In the genomic region with DNA sequence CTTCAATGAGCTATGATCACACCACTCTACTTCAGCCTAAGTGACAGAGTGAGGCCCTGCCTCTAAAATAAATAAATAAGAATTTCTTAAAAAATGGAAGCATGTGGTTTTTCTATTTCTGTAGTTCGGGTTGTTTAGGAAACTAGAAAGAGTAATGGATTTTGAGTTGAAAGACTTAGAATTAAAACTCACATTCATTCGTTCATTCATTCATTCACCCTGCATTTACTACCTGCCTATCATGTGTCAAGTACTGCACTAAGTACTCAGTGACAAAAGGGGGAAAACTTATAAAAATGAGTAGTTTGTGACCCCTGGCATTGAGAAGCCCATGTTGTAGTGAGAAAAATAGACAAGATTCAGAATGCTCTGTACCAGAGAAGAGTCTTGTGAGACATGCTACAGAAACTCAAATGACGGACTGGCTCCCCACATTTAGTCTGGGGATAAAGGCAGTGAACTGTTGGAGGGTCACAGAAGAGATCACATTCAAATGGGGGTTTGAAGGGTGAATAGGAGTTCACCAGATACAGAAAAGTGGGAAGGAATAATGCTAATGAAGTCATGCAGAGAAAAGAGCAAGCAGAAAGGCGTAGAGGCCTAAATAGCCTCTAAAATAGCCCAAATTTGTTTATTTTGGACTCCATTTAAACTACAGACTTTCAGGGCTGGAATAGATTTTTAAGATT, we compare ENCODE assay signal across 21 cellular contexts. TPM values are rescaled to one million over a fixed set of nuclear protein-coding genes. Genes with fewer than 3 reads are reported as not detected.
DNase-seq lines count a peak whose midpoint lies in the region; ATAC-seq, FAIRE-seq and TF ChIP-seq lines count a peak whose summit lies in the region.
"Had no signal": no experiment of that assay in that cellular context is flagged by ENCODE, and none has a peak within 500 bp of the region (broad histone marks: within the 10 kb centered on the region; RNA-seq: fewer than 3 reads in every experiment).

No MANE protein-coding gene starts in this region.

- H3K9ac ChIP-seq in GM12878 (ENCODE audit: control insufficient read depth, insufficient read depth, low read length): no peak overlapping the region
- peak overlapping the region in 2 of 3 donors; percentile 17 to 55 for H3K9ac ChIP-seq in skeletal muscle tissue (ENCODE audit: low read depth in 1 of 3, low read length in 3 of 3)
- H3K9ac ChIP-seq: GM23248 had no signal

- no peaks in the 10 kb centered on the region for H4K20me1 ChIP-seq in GM12878 (ENCODE audit: control insufficient read depth, insufficient read depth)

- H3K9me3 ChIP-seq in heart right ventricle (no peaks in the 10 kb centered on the region), GM12878 (replicated peaks; ENCODE audit: control insufficient read depth, insufficient read depth, low read length) (no peaks in the 10 kb centered on the region), right cardiac atrium (ENCODE audit: control insufficient read depth, low read length) (no peaks in the 10 kb centered on the region), skeletal muscle tissue (ENCODE audit: control insufficient read depth in 3 of 3, low read length in 3 of 3) (no peaks in the 10 kb centered on the region)
- H3K9me3 ChIP-seq: BE2C, Caco-2, HAP-1 had no signal

- TF ChIP-seq CTCF in heart right ventricle (IDR thresholded peaks at IDR 0.05) (no peak), GM12878 (IDR thresholded peaks at IDR 0.05 in 2 of 3, conservative IDR thresholded peaks at IDR 0.05 in 1 of 3; ENCODE audit: control insufficient read depth in 2 of 3, extremely low read depth in 1 of 3, insufficient read depth in 1 of 3, low read depth in 3 of 3, low read length in 3 of 3) (no peak)

- no peak overlapping the region for H3K4me2 ChIP-seq in GM12878 (ENCODE audit: control insufficient read depth, insufficient read depth)

- no peak for TF ChIP-seq EP300 in GM12878 (IDR thresholded peaks at IDR 0.05; ENCODE audit: borderline replicate concordance in 1 of 2, control insufficient read depth in 1 of 2, low read depth in 2 of 2, low read length in 2 of 2)

- H3K4me3 ChIP-seq in heart right ventricle (peak overlapping the region in 1 of 10 donors; percentile 3), GM12878 (no peak overlapping the region), right cardiac atrium (ENCODE audit: low read length) (no peak overlapping the region), skeletal muscle tissue (ENCODE audit: low read length in 3 of 3) (peak overlapping the region in 1 of 3 donors; percentile 3)
- H3K4me3 ChIP-seq: GM23248, HAP-1 had no signal

- no TSS peak for BruUV-seq in GM12878 (replicated peaks; lab: Mats Ljungman, UMichigan)

- no peak for FAIRE-seq in GM12878 (lab: Jason Lieb, UNC)
- FAIRE-seq: A204.1, D721Med, G401.6, GM12892, GM18507 had no signal

- no peaks in the 10 kb centered on the region for H3K27me3 ChIP-seq in heart right ventricle
- H3K27me3 ChIP-seq in GM12878 (replicated peaks in 1 of 2; ENCODE audit: control insufficient read depth in 2 of 2, insufficient read depth in 2 of 2, low read length in 1 of 2): no peaks in the 10 kb centered on the region
- H3K27me3 ChIP-seq in right cardiac atrium (ENCODE audit: control insufficient read depth, insufficient read depth): no peaks in the 10 kb centered on the region
- no peaks in the 10 kb centered on the region for H3K27me3 ChIP-seq in skeletal muscle tissue (ENCODE audit: control insufficient read depth in 3 of 3, insufficient read depth in 3 of 3, low read length in 3 of 3)
- H3K27me3 ChIP-seq: BE2C had no signal

- 79 to 84% methylated on average over 4 of the region's 4 CpGs for WGBS in heart right ventricle, 2 donors
- WGBS in GM12878 (ENCODE audit: insufficient coverage, insufficient replicate concordance, low lambda C conversion rate, missing lambda C conversion rate): 89% methylated on average over 4 of the region's 4 CpGs
- WGBS in right cardiac atrium: 86% methylated on average over 4 of the region's 4 CpGs

- no peak for ATAC-seq in heart right ventricle
- no peak for ATAC-seq in GM12878
- ATAC-seq in right cardiac atrium: no peak

- POLR2A ChIA-PET in GM12878 (lab: Charles Lee): no interaction called here

- in situ Hi-C loops in GM12878 (cut with MboI): no loop called here

- SMC1A ChIA-PET in GM12878 (lab: Charles Lee; ENCODE audit: uncharacterized antibody, unreplicated experiment): no interaction called here

- intact Hi-C loops in heart right ventricle (cut with DNase I): loop anchor here in 2 of 10 donors (5.0 kb wide), 1 partner anchor 48 kb away; a partner anchor contains a TSS
- intact Hi-C loops in cardiac septum (cut with DNase I): loop anchor here (5.0 kb wide), 1 partner anchor 43 kb away; no protein-coding TSS in a partner anchor
- intact Hi-C loops in GM12878 (cut with micrococcal nuclease; ENCODE audit: unreplicated experiment): no loop called here
- intact Hi-C loops in right cardiac atrium (cut with DNase I): no loop called here

- H3K36me3 ChIP-seq in heart right ventricle: peaks cover 0 to 27% (median 12%) of the 10 kb centered on the region in 9 donors
- no peaks in the 10 kb centered on the region for H3K36me3 ChIP-seq in GM12878 (ENCODE audit: control insufficient read depth in 2 of 2, insufficient read depth in 2 of 2, low read length in 1 of 2)
- peaks cover 11 to 19% (median 16%) of the 10 kb centered on the region in 3 donors for H3K36me3 ChIP-seq in skeletal muscle tissue (ENCODE audit: control insufficient read depth in 3 of 3, insufficient read depth in 3 of 3, low read length in 3 of 3)
- H3K36me3 ChIP-seq: BE2C, HAP-1 had no signal

- no peaks in the 10 kb centered on the region for H3K79me2 ChIP-seq in GM12878 (ENCODE audit: control insufficient read depth, insufficient read depth, low read length)

- no peak for TF ChIP-seq POLR2A in GM12878 (IDR thresholded peaks at IDR 0.05; ENCODE audit: low read depth, low read length)

- H2AFZ ChIP-seq in GM12878 (ENCODE audit: control insufficient read depth, low read depth, low read length): no peak overlapping the region
- H2AFZ ChIP-seq: GM23248 had no signal

- no peak for TF ChIP-seq RAD21 in GM12878 (IDR thresholded peaks at IDR 0.05; ENCODE audit: insufficient read depth, low read depth, low read length)

- RAD21 ChIA-PET in GM12878 (lab: Charles Lee; ENCODE audit: unreplicated experiment): no interaction called here

- no peak for DNase-seq in heart right ventricle
- DNase-seq in cardiac septum (ENCODE audit: low spot score): no peak
- DNase-seq in GM12878 (ENCODE audit: low read depth, low spot score): no peak
- no peak for DNase-seq in right cardiac atrium
- DNase-seq in middle frontal gyrus (ENCODE audit: extremely low spot score, low spot score): no peak
- no peak for DNase-seq in activated CD4-positive, alpha-beta T cell treated with anti-CD3 and anti-CD28 coated beads for 1 hour
- DNase-seq: ACHN; BE2C; C1 segment of cervical spinal cord; Caco-2; CD4-positive, CD25-positive, alpha-beta regulatory T cell; GM23248 had no signal

- peak overlapping the region in 8 of 10 donors; percentile 59 to 95 (median 77) for H3K27ac ChIP-seq in heart right ventricle
- no peak overlapping the region for H3K27ac ChIP-seq in GM12878 (ENCODE audit: control insufficient read depth, insufficient read depth)
- H3K27ac ChIP-seq in right cardiac atrium (ENCODE audit: low read length): peak overlapping the region; percentile 62
- H3K27ac ChIP-seq in skeletal muscle tissue (ENCODE audit: low read depth, low read length): peak overlapping the region; percentile 98
- H3K27ac ChIP-seq: GM23248 had no signal

- CTCF ChIA-PET in GM12878 (lab: Yijun Ruan, JAX): no interaction called here

- peaks cover 0 to 66% (median 24%) of the 10 kb centered on the region in 9 donors for H3K4me1 ChIP-seq in heart right ventricle
- no peaks in the 10 kb centered on the region for H3K4me1 ChIP-seq in GM12878 (ENCODE audit: control insufficient read depth, insufficient read depth, low read length)
- H3K4me1 ChIP-seq in right cardiac atrium (ENCODE audit: control insufficient read depth, insufficient read depth, low read length): no peaks in the 10 kb centered on the region
- H3K4me1 ChIP-seq in skeletal muscle tissue (ENCODE audit: control insufficient read depth in 3 of 3, insufficient read depth in 3 of 3, low read length in 3 of 3): peaks cover 24 to 42% (median 36%) of the 10 kb centered on the region in 3 donors
- H3K4me1 ChIP-seq: BE2C had no signal

RNA-seq across cellular contexts. Expression of a gene that starts 7.0 kb away (rescaled TPM):
- total RNA-seq in heart right ventricle (1,000 to 10,000 TPM in 8 of 10 donors, 100 to 1,000 TPM in 2; 648 to 3,929 (median 2,797) TPM), cardiac septum (2,895 TPM), GM12878 (2014; rRNA removed) (not detected in 2 replicates), GM12878 (2014; rRNA removed; fragmentation: Illumina TruSeq; extraction: Trizol) (not detected in 2 replicates), GM12878 (2021) (not detected in 2 replicates), right cardiac atrium (1,000 to 10,000 TPM; 1,004 to 2,037 (median 1,403) TPM), skeletal muscle tissue (360 TPM)
- polyA plus RNA-seq in heart right ventricle (1,000 to 10,000 TPM in 1 of 2 donors, 100 to 1,000 TPM in 1; 534 to 1,893 TPM), GM12878 (2011; rRNA removed) (not detected in 2 replicates), GM12878 (2014; fragmentation: Illumina TruSeq; extraction: Trizol) (not detected in 2 replicates), GM12878 (2014; fragmentation: Nextera tagmentation; extraction: Ambion mirVana) (not detected), GM12878 (2014; rRNA removed) (not detected in 2 replicates), GM12878 (2016; fragmentation: Nextera tagmentation; extraction: Ambion mirVana) (not detected), right cardiac atrium (2,317 TPM)
- not detected in 2 replicates for total RNA-seq in GM12878 (2013; cell fraction: nucleolus; rRNA removed)
- polyA plus RNA-seq in GM12878 (2011; ENCODE audit: low read depth): not detected
- polyA plus RNA-seq in GM12878 (2011; cell fraction: cytosol; rRNA removed): not detected in 2 replicates
- not detected in 2 replicates for polyA plus RNA-seq in GM12878 (2011; cell fraction: nucleus; rRNA removed)
- polyA plus RNA-seq in GM12878 (2012): not detected in 2 replicates
- polyA minus RNA-seq in GM12878 (2011; rRNA and poly(A)+ RNA removed): not detected in 2 replicates
- not detected in 2 replicates for polyA minus RNA-seq in GM12878 (2011; cell fraction: cytosol; rRNA and poly(A)+ RNA removed)
- not detected in 2 replicates for polyA minus RNA-seq in GM12878 (2011; cell fraction: nucleus; rRNA and poly(A)+ RNA removed)
- total RNA-seq: Caco-2; CD4-positive, CD25-positive, alpha-beta regulatory T cell; GM23248; H4; HT-29 had no signal
- polyA plus RNA-seq: CD4-positive, CD25-positive, alpha-beta regulatory T cell; GM23248 had no signal

RNA-seq across cellular contexts. Expression of a gene that starts 46.0 kb away (rescaled TPM):
- 1 to 10 TPM in 9 of 10 donors, under 1 TPM in 1; 0.86 to 5.0 (median 3.7) TPM for total RNA-seq in heart right ventricle
- polyA plus RNA-seq in heart right ventricle: under 1 TPM; 0.73 to 0.87 TPM
- 4.5 TPM for total RNA-seq in cardiac septum
- total RNA-seq in GM12878 (2013; cell fraction: nucleolus; rRNA removed): 21.5 and 24.7 TPM in 2 replicates
- 12.7 and 13.9 TPM in 2 replicates for total RNA-seq in GM12878 (2014; rRNA removed)
- 16.8 TPM in 2 replicates for total RNA-seq in GM12878 (2014; rRNA removed; fragmentation: Illumina TruSeq; extraction: Trizol)
- 15.6 and 20.3 TPM in 2 replicates for total RNA-seq in GM12878 (2021)
- 4.1 TPM for polyA plus RNA-seq in GM12878 (2011; ENCODE audit: low read depth)
- polyA plus RNA-seq in GM12878 (2011; rRNA removed): 22.3 and 27.2 TPM in 2 replicates
- polyA plus RNA-seq in GM12878 (2011; cell fraction: cytosol; rRNA removed): 17.6 and 18.3 TPM in 2 replicates
- polyA plus RNA-seq in GM12878 (2011; cell fraction: nucleus; rRNA removed): 50.2 and 52.5 TPM in 2 replicates
- 7.0 and 7.8 TPM in 2 replicates for polyA plus RNA-seq in GM12878 (2012)
- polyA plus RNA-seq in GM12878 (2014; fragmentation: Illumina TruSeq; extraction: Trizol): 28.1 and 29.2 TPM in 2 replicates
- 1 to 10 TPM; 8.8 to 9.2 TPM for polyA plus RNA-seq in GM12878 (2014; fragmentation: Nextera tagmentation; extraction: Ambion mirVana)
- 14.8 and 15.0 TPM in 2 replicates for polyA plus RNA-seq in GM12878 (2014; rRNA removed)
- polyA plus RNA-seq in GM12878 (2016; fragmentation: Nextera tagmentation; extraction: Ambion mirVana): 10 to 100 TPM; 20.3 to 22.5 TPM
- polyA minus RNA-seq in GM12878 (2011; rRNA and poly(A)+ RNA removed): 17.8 and 18.1 TPM in 2 replicates
- 6.0 and 10.1 TPM in 2 replicates for polyA minus RNA-seq in GM12878 (2011; cell fraction: cytosol; rRNA and poly(A)+ RNA removed)
- polyA minus RNA-seq in GM12878 (2011; cell fraction: nucleus; rRNA and poly(A)+ RNA removed): 31.4 and 53.8 TPM in 2 replicates
- 1 to 10 TPM; 4.8 to 7.9 (median 5.7) TPM for total RNA-seq in right cardiac atrium
- polyA plus RNA-seq in right cardiac atrium: 2.9 TPM
- total RNA-seq in skeletal muscle tissue: 4.2 TPM

Comparison
In these comparisons a context has a peak if more than half of its experiments do, and no peak if none do; other contexts are left out.
1. RNA of a gene that starts 7.0 kb away (total RNA-seq): 648 to 3,929 TPM in heart right ventricle, 2,895 TPM in cardiac septum (single experiment), 1,004 to 2,037 TPM in right cardiac atrium and 360 TPM in skeletal muscle tissue (single experiment); not detected in GM12878; every median in the first group is over 100 times any median in the second.